In the genomic region with DNA sequence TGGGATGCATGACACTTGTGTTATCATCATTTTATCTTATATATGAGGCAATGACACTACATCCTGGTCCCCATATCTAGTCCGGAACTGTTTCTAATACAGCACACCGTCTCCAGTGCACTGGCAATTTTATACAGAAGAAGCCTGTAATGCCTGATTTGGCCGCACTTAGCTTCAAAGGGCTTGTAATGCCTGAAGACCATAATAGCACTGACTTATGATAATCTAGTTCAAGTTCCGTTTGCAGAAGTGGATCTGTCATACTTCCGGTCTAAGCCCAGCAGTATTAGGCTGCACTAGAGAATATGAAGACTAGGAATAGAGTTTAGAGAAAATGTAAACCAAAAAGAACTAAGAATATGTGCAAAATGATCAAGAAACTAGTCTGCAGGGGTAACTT, we compare ENCODE assay signal across 8 cellular contexts. TPM values are rescaled to one million over a fixed set of nuclear protein-coding genes. Genes with fewer than 3 reads are reported as not detected.
A peak's percentile ranks its signal among the peaks of the same experiment; 100 is the strongest.
DNase-seq lines count a peak whose midpoint lies in the region; ATAC-seq and TF ChIP-seq lines count a peak whose summit lies in the region.

No MANE protein-coding gene starts in this region.

- H3K4me3 ChIP-seq in Caco-2 (ENCODE audit: low read depth, low read length) (peak overlapping the region; percentile 99), HFF-Myc (replicated peaks; ENCODE audit: low read depth, low read length) (peak overlapping the region; percentile 97), esophagus squamous epithelium (peak overlapping the region; percentile 85 to 100 (median 96)), parathyroid adenoma (ENCODE audit: low read depth, low read length) (peak overlapping the region; percentile 94)

- H3K4me2 ChIP-seq in parathyroid adenoma (ENCODE audit: low read length), result peak overlapping the region; percentile 89

- H3K4me3 Mint-ChIP-seq in Caco-2 (ENCODE audit: unreplicated experiment), result peak overlapping the region; percentile 87
- H3K4me3 Mint-ChIP-seq in T-helper 2 cell treated with Interferon-gamma antibody and Interleukin-4, amounts not matched to agents 5 μg/mL and 100 μg/mL, for 36 hours, result peak overlapping the region; percentile 94

- H3K36me3 Mint-ChIP-seq in Caco-2 (ENCODE audit: insufficient read depth, unreplicated experiment), result peaks cover 38% of the 10 kb centered on the region
- peaks cover 28% of the 10 kb centered on the region for H3K36me3 Mint-ChIP-seq in T-helper 2 cell treated with Interferon-gamma antibody and Interleukin-4, amounts not matched to agents 5 μg/mL and 100 μg/mL, for 36 hours (ENCODE audit: low read depth)

- H3K36me3 ChIP-seq in Caco-2 (ENCODE audit: control insufficient read depth, insufficient read depth, low read length), result no peaks in the 10 kb centered on the region
- peaks cover 0 to 23% (median 0%) of the 10 kb centered on the region in 3 donors for H3K36me3 ChIP-seq in esophagus squamous epithelium
- H3K36me3 ChIP-seq in parathyroid adenoma (ENCODE audit: control insufficient read depth, insufficient read depth, low read length), result no peaks in the 10 kb centered on the region

- no peaks in the 10 kb centered on the region for H3K9me3 Mint-ChIP-seq in Caco-2 (ENCODE audit: unreplicated experiment)
- H3K9me3 Mint-ChIP-seq in T-helper 2 cell treated with Interferon-gamma antibody and Interleukin-4, amounts not matched to agents 5 μg/mL and 100 μg/mL, for 36 hours, result no peaks in the 10 kb centered on the region

- H2AFZ ChIP-seq in parathyroid adenoma, result no peak overlapping the region

- H3K4me1 ChIP-seq in Caco-2, result 0 out of 2 replicates have a peak, but pooled peaks cover 4% of the 10 kb centered on the region
- H3K4me1 ChIP-seq in esophagus squamous epithelium, result peaks cover 12 to 57% (median 36%) of the 10 kb centered on the region in 3 donors
- H3K4me1 ChIP-seq in parathyroid adenoma, result peaks cover 3% of the 10 kb centered on the region

- H3K79me2 ChIP-seq in parathyroid adenoma, result no peaks in the 10 kb centered on the region

- DNase-seq in Caco-2, result no peak
- peak; percentile 6 for DNase-seq in HFF-Myc (ENCODE audit: extremely low read depth, low read depth)
- no peak for DNase-seq in T-helper 2 cell treated with Interferon-gamma antibody and Interleukin-4, amounts not matched to agents 5 μg/mL and 100 μg/mL, for 36 hours (ENCODE audit: low spot score)
- no peak for DNase-seq in esophagus squamous epithelium (lab: John Stamatoyannopoulos, UW)
- no peak for DNase-seq in kidney glomerular epithelial cell (lab: John Stamatoyannopoulos, UW)
- no peak for DNase-seq in cerebellar cortex (ENCODE audit: low spot score)

- peak overlapping the region; percentile 99 to 100 (median 100) for H3K27ac ChIP-seq in esophagus squamous epithelium
- peak overlapping the region; percentile 93 for H3K27ac ChIP-seq in parathyroid adenoma

- no peaks in the 10 kb centered on the region for H3K9me3 ChIP-seq in Caco-2
- H3K9me3 ChIP-seq in esophagus squamous epithelium, result no peaks in the 10 kb centered on the region
- H3K9me3 ChIP-seq in parathyroid adenoma (ENCODE audit: control insufficient read depth, low read length), result no peaks in the 10 kb centered on the region

- POLR2A ChIA-PET in Caco-2 (lab: Charles Lee), result interaction anchor here (1.8 kb wide), 1 partner anchor 31 kb away, joined by 7 read pairs; the partner anchor contains the start of gene GTF2A2

- H3K27me3 ChIP-seq in Caco-2 (replicated peaks; ENCODE audit: control insufficient read depth, insufficient read depth, low read length), result no peaks in the 10 kb centered on the region
- H3K27me3 ChIP-seq in esophagus squamous epithelium, result no peaks in the 10 kb centered on the region
- no peaks in the 10 kb centered on the region for H3K27me3 ChIP-seq in parathyroid adenoma (ENCODE audit: control insufficient read depth, insufficient read depth, low read length)

- H3K9ac ChIP-seq in parathyroid adenoma, result no peak overlapping the region

- TF ChIP-seq CTCF in Caco-2 (IDR thresholded peaks at IDR 0.05; ENCODE audit: insufficient read depth in 1 of 2, low read depth in 1 of 2, low read length in 1 of 2, severe bottlenecking in 1 of 2, unreplicated experiment in 1 of 2) (no peak), HFF-Myc (IDR thresholded peaks at IDR 0.05; ENCODE audit: low read depth, low read length, missing control alignments) (no peak), esophagus squamous epithelium (IDR thresholded peaks at IDR 0.05) (peak in 1 of 6 experiments; percentile 21), parathyroid adenoma (IDR thresholded peaks at IDR 0.05) (no peak)

- H3K27me3 Mint-ChIP-seq in Caco-2 (ENCODE audit: insufficient read depth, unreplicated experiment), result no peaks in the 10 kb centered on the region
- no peaks in the 10 kb centered on the region for H3K27me3 Mint-ChIP-seq in T-helper 2 cell treated with Interferon-gamma antibody and Interleukin-4, amounts not matched to agents 5 μg/mL and 100 μg/mL, for 36 hours (ENCODE audit: low read depth)

- H3K27ac Mint-ChIP-seq in Caco-2 (ENCODE audit: unreplicated experiment), result peak overlapping the region; percentile 90
- H3K27ac Mint-ChIP-seq in T-helper 2 cell treated with Interferon-gamma antibody and Interleukin-4, amounts not matched to agents 5 μg/mL and 100 μg/mL, for 36 hours, result peak overlapping the region; percentile 93

- TSS peak; percentile 37 for BruUV-seq in Caco-2 (replicated peaks; lab: Mats Ljungman, UMichigan)

- CTCF ChIA-PET in Caco-2 (lab: Charles Lee), result no interaction called here

- peaks cover 14% of the 10 kb centered on the region for H3K4me1 Mint-ChIP-seq in Caco-2 (ENCODE audit: low read depth, unreplicated experiment)
- H3K4me1 Mint-ChIP-seq in T-helper 2 cell treated with Interferon-gamma antibody and Interleukin-4, amounts not matched to agents 5 μg/mL and 100 μg/mL, for 36 hours (ENCODE audit: low read depth), result peaks cover 42% of the 10 kb centered on the region

- WGBS in esophagus squamous epithelium, 2 donors, result 13 to 16% methylated on average over 5 of the region's 5 CpGs

- ATAC-seq in GM18519 (IDR thresholded peaks at IDR 0.05; ENCODE audit: low FRiP score, unreplicated experiment), result no peak

- TF ChIP-seq POLR2A in esophagus squamous epithelium (IDR thresholded peaks at IDR 0.05), result no peak

- intact Hi-C loops in Caco-2 (cut with micrococcal nuclease; ENCODE audit: unreplicated experiment), result loop anchor here (5.0 kb wide), 1 partner anchor 709 kb away; the partner anchor contains the start of gene ANXA2
- intact Hi-C loops in esophagus squamous epithelium (cut with DNase I), result no loop called here

RNA-seq across cellular contexts. Expression of gene BNIP2, which starts 1.3 kb away (rescaled TPM):
- total RNA-seq in Caco-2 (2022) (54.0 and 56.0 TPM in 2 replicates), esophagus squamous epithelium (100 to 1,000 TPM in 1 of 4 donors, 10 to 100 TPM in 3; 57.5 to 115 (median 74.6) TPM)

RNA-seq across cellular contexts. Expression of gene GTF2A2, which starts 30.5 kb away (rescaled TPM):
- total RNA-seq in Caco-2 (2022), result 147 and 153 TPM in 2 replicates
- total RNA-seq in esophagus squamous epithelium, result 10 to 100 TPM; 18.7 to 35.7 (median 28.2) TPM
